ENCODE assay signal across 18 cellular contexts in genomic region chr22:23779731-23780130, GRCh38. TPM values are rescaled to one million over a fixed set of nuclear protein-coding genes. Genes with fewer than 3 reads are reported as not detected.
DNase-seq lines count a peak whose midpoint lies in the region; ATAC-seq, FAIRE-seq and TF ChIP-seq lines count a peak whose summit lies in the region.
"Had no signal": no experiment of that assay in that cellular context is flagged by ENCODE, and none has a peak within 500 bp of the region (broad histone marks: within the 10 kb centered on the region; RNA-seq: fewer than 3 reads in every experiment).

No MANE protein-coding gene starts in this region.

- H3K27ac Mint-ChIP-seq in type B pancreatic cell: peak overlapping the region; percentile 24
- H3K27ac Mint-ChIP-seq: CD8-positive, alpha-beta T cell had no signal

- no peak for TF ChIP-seq RAD21 in IMR-90 (IDR thresholded peaks at IDR 0.05; ENCODE audit: low read length)

- H3K4me3 Mint-ChIP-seq in type B pancreatic cell: no peak overlapping the region
- H3K4me3 Mint-ChIP-seq: CD8-positive, alpha-beta T cell had no signal

- no peak overlapping the region for H3K56ac ChIP-seq in IMR-90 (ENCODE audit: extremely low read depth, insufficient read depth, low read length)

- BruUV-seq in IMR-90 (replicated peaks; lab: Mats Ljungman, UMichigan): no TSS peak

- H3K9me3 Mint-ChIP-seq in type B pancreatic cell: no peaks in the 10 kb centered on the region
- H3K9me3 Mint-ChIP-seq: CD8-positive, alpha-beta T cell had no signal

- H4K8ac ChIP-seq in IMR-90 (ENCODE audit: low read depth in 2 of 2, low read length in 2 of 2) (no peak overlapping the region), neuronal stem cell (ENCODE audit: low read depth, low read length) (no peak overlapping the region)

- H2AFZ ChIP-seq in IMR-90 (replicated peaks; ENCODE audit: low read length, poor library complexity) (no peak overlapping the region), neuronal stem cell (ENCODE audit: low read length) (no peak overlapping the region)

- H3K9me3 ChIP-seq in IMR-90 (ENCODE audit: control insufficient read depth, insufficient read depth, low read length) (no peaks in the 10 kb centered on the region), neuronal stem cell (replicated peaks in 1 of 2; ENCODE audit: control insufficient read depth in 2 of 2, insufficient read depth in 1 of 2, low read depth in 1 of 2, low read length in 2 of 2) (no peaks in the 10 kb centered on the region)
- H3K9me3 ChIP-seq: BE2C, HAP-1 had no signal

- ATAC-seq in IMR-90 (ENCODE audit: low read depth) (no peak), HG02840 (IDR thresholded peaks at IDR 0.05; ENCODE audit: low FRiP score, unreplicated experiment) (no peak), HG03469 (IDR thresholded peaks at IDR 0.05; ENCODE audit: unreplicated experiment) (no peak)
- ATAC-seq: CD8-positive, alpha-beta T cell had no signal

- H3K18ac ChIP-seq in IMR-90 (ENCODE audit: low read depth, low read length): no peak overlapping the region
- no peak overlapping the region for H3K18ac ChIP-seq in neuronal stem cell (ENCODE audit: low read length)

- no peak overlapping the region for H4K5ac ChIP-seq in IMR-90 (ENCODE audit: low read depth, low read length)

- no peak overlapping the region for H3K27ac ChIP-seq in IMR-90 (ENCODE audit: insufficient read depth, low read length)
- no peak overlapping the region for H3K27ac ChIP-seq in neuronal stem cell (replicated peaks; ENCODE audit: low read length)
- H3K27ac ChIP-seq: C4-2B had no signal

- H2AK5ac ChIP-seq in IMR-90 (ENCODE audit: low read depth, low read length) (peak overlapping the region; percentile 56; the same call in 1 of the 2 replicates), neuronal stem cell (ENCODE audit: low read depth, low read length) (peak overlapping the region; percentile 92)

- H2BK120ac ChIP-seq in IMR-90 (ENCODE audit: low read depth, low read length) (no peak overlapping the region), neuronal stem cell (ENCODE audit: low read depth, low read length) (no peak overlapping the region)

- H2BK12ac ChIP-seq in neuronal stem cell (ENCODE audit: low read length): no peak overlapping the region

- H3K4me2 ChIP-seq in IMR-90 (ENCODE audit: low read depth, low read length) (no peak overlapping the region), neuronal stem cell (ENCODE audit: insufficient read depth, low read length, poor library complexity, severe bottlenecking) (no peak overlapping the region)

- FAIRE-seq in bronchial epithelial cell (lab: Jason Lieb, UNC): peak; percentile 43
- FAIRE-seq: A204.1, GM12892, GM19239 had no signal

- intact Hi-C loops in IMR-90 (cut with micrococcal nuclease): loop anchor here (10.0 kb wide), 1 partner anchor 175 kb away; no protein-coding TSS in a partner anchor

- POLR2A ChIA-PET in IMR-90 (lab: Charles Lee; ENCODE audit: unreplicated experiment): no interaction called here

- H2BK5ac ChIP-seq in IMR-90 (ENCODE audit: low read depth, low read length, poor library complexity, severe bottlenecking) (no peak overlapping the region), neuronal stem cell (ENCODE audit: low read length) (no peak overlapping the region)

- 80% methylated on average over 1 of the region's 5 CpGs; no CpG with 5 or more reads in 1 of the 2 experiments for WGBS in IMR-90 (ENCODE audit: extremely low coverage in 2 of 2, insufficient read length in 1 of 2), 2 experiments
- no CpG with 5 or more reads among the region's 5 CpGs for WGBS in neuronal stem cell (ENCODE audit: extremely low coverage in 2 of 2, insufficient read length in 2 of 2, insufficient replicate concordance in 1 of 2), 2 donors

- H3K4ac ChIP-seq in IMR-90 (ENCODE audit: low read depth, low read length) (no peak overlapping the region), neuronal stem cell (ENCODE audit: low read length) (no peak overlapping the region)

- CTCF ChIA-PET in IMR-90 (lab: Yijun Ruan, JAX): no interaction called here

- no peak overlapping the region for H2BK15ac ChIP-seq in IMR-90 (ENCODE audit: low read depth, low read length)
- no peak overlapping the region for H2BK15ac ChIP-seq in neuronal stem cell (ENCODE audit: low read length)

- H3K23ac ChIP-seq in IMR-90 (ENCODE audit: low read depth, low read length) (no peak overlapping the region), neuronal stem cell (ENCODE audit: low read depth, low read length, poor library complexity) (no peak overlapping the region)

- DNase-seq in IMR-90 (no peak), bronchial epithelial cell (ENCODE audit: low read depth) (no peak), neuronal stem cell (ENCODE audit: low spot score) (no peak), type B pancreatic cell (ENCODE audit: extremely low spot score, unreplicated experiment) (no peak), H4 (ENCODE audit: low spot score) (no peak)
- DNase-seq: BE2C; CD8-positive, alpha-beta T cell; COR-L47; DND-41; GDM1; GOT3 had no signal

- H3K4me3 ChIP-seq in IMR-90 (ENCODE audit: insufficient read depth, low read depth, low read length): no peak overlapping the region
- H3K4me3 ChIP-seq in bronchial epithelial cell (ENCODE audit: low read depth, low read length): no peak overlapping the region
- H3K4me3 ChIP-seq in neuronal stem cell (ENCODE audit: low read length in 2 of 2): no peak overlapping the region
- H3K4me3 ChIP-seq: HAP-1 had no signal

- H3K27me3 ChIP-seq in IMR-90 (ENCODE audit: control insufficient read depth, insufficient read depth, low read length) (no peaks in the 10 kb centered on the region), bronchial epithelial cell (ENCODE audit: control insufficient read depth, insufficient read depth, low read length) (no peaks in the 10 kb centered on the region), neuronal stem cell (ENCODE audit: control insufficient read depth in 3 of 3, insufficient read depth in 3 of 3, low read depth in 1 of 3, low read length in 3 of 3) (no peaks in the 10 kb centered on the region)
- H3K27me3 ChIP-seq: BE2C had no signal

- no peaks in the 10 kb centered on the region for H3K27me3 Mint-ChIP-seq in type B pancreatic cell

- TF ChIP-seq POLR2A in IMR-90 (IDR thresholded peaks at IDR 0.05; ENCODE audit: low read depth, low read length): no peak

- peak overlapping the region; percentile 51 for H2AK9ac ChIP-seq in IMR-90 (replicated peaks; ENCODE audit: low read depth, low read length, poor library complexity)

- H3K79me1 ChIP-seq in IMR-90 (ENCODE audit: low read depth in 1 of 2, low read length in 2 of 2) (no peaks in the 10 kb centered on the region), neuronal stem cell (ENCODE audit: low read depth, low read length) (peaks cover 1% of the 10 kb centered on the region)

- peaks cover 17% of the 10 kb centered on the region for H3K4me1 Mint-ChIP-seq in type B pancreatic cell (ENCODE audit: unreplicated experiment)

- dilution Hi-C loops in IMR-90 (cut with HindIII; ENCODE audit: low sequenced_read_pairs, unreplicated experiment): no loop called here

- H3K4me1 ChIP-seq in IMR-90 (ENCODE audit: control insufficient read depth, insufficient read depth, low read length): peaks cover 21% of the 10 kb centered on the region
- H3K4me1 ChIP-seq in neuronal stem cell (ENCODE audit: control insufficient read depth in 2 of 2, insufficient read depth in 1 of 2, low read depth in 1 of 2, low read length in 2 of 2): no peaks in the 10 kb centered on the region
- H3K4me1 ChIP-seq: HAP-1 had no signal

- no peaks in the 10 kb centered on the region for H4K20me1 ChIP-seq in IMR-90 (ENCODE audit: insufficient read depth, low read length)

- TF ChIP-seq CTCF in IMR-90 (conservative IDR thresholded peaks at IDR 0.05; ENCODE audit: low read depth, low read length): no peak
- TF ChIP-seq CTCF in bronchial epithelial cell (IDR thresholded peaks at IDR 0.05; ENCODE audit: insufficient read depth, low read length, severe bottlenecking): no peak
- no peak for TF ChIP-seq CTCF in type B pancreatic cell (conservative IDR thresholded peaks at IDR 0.05)

- in situ Hi-C loops in IMR-90 (cut with MboI; ENCODE audit: low sequenced_read_pairs): no loop called here

- peaks cover 14% of the 10 kb centered on the region for H3K9me1 ChIP-seq in IMR-90 (ENCODE audit: insufficient read depth, low read length)

- H4K91ac ChIP-seq in IMR-90 (ENCODE audit: insufficient read depth, low read depth, low read length) (no peak overlapping the region), neuronal stem cell (ENCODE audit: low read depth, low read length, poor library complexity) (no peak overlapping the region)

- no peaks in the 10 kb centered on the region for H3K36me3 Mint-ChIP-seq in type B pancreatic cell
- H3K36me3 Mint-ChIP-seq: CD8-positive, alpha-beta T cell had no signal

- H3K36me3 ChIP-seq in IMR-90 (ENCODE audit: control insufficient read depth, insufficient read depth, low read length) (no peaks in the 10 kb centered on the region), bronchial epithelial cell (ENCODE audit: control insufficient read depth, insufficient read depth, low read length) (no peaks in the 10 kb centered on the region), neuronal stem cell (replicated peaks in 1 of 2; ENCODE audit: control insufficient read depth in 2 of 2, insufficient read depth in 2 of 2, low read length in 2 of 2) (no peaks in the 10 kb centered on the region)
- H3K36me3 ChIP-seq: BE2C, HAP-1 had no signal

- H3K14ac ChIP-seq in IMR-90 (replicated peaks; ENCODE audit: low read depth, low read length): no peak overlapping the region
- no peak overlapping the region for H3K14ac ChIP-seq in neuronal stem cell (ENCODE audit: low read length)

- no peak overlapping the region for H2BK20ac ChIP-seq in IMR-90 (ENCODE audit: low read depth, low read length)

- H3K9ac ChIP-seq in IMR-90 (ENCODE audit: low read depth, low read length) (no peak overlapping the region), neuronal stem cell (ENCODE audit: low read depth, low read length, poor library complexity) (no peak overlapping the region)

RNA-seq across cellular contexts. Expression of gene SMARCB1, which starts 7.0 kb away (rescaled TPM):
- 97.5 and 110 TPM in 2 replicates for total RNA-seq in IMR-90 (2012; rRNA removed)
- 157 and 159 TPM in 2 replicates for polyA plus RNA-seq in IMR-90 (2012; rRNA removed)
- 143 and 158 TPM in 2 replicates for polyA plus RNA-seq in IMR-90 (2012; cell fraction: cytosol; rRNA removed)
- 79.7 and 79.9 TPM in 2 replicates for polyA plus RNA-seq in IMR-90 (2012; cell fraction: nucleus; rRNA removed; ENCODE audit: low replicate concordance)
- 19.5 and 21.5 TPM in 2 replicates for total RNA-seq in bronchial epithelial cell
- polyA plus RNA-seq in neuronal stem cell (2013, experiment 1 of 2): 118 TPM
- polyA plus RNA-seq in neuronal stem cell (2013, experiment 2 of 2): 112 TPM
- 99.5 and 159 TPM in 2 replicates for total RNA-seq in type B pancreatic cell (ENCODE audit: low replicate concordance)
- total RNA-seq in H4 (2014; rRNA removed; shearing (Covaris generic)): 50.9 and 61.2 TPM in 2 replicates

RNA-seq across cellular contexts. Expression of gene MMP11, which starts 7.1 kb away (rescaled TPM):
- total RNA-seq in IMR-90 (2012; rRNA removed): 1.4 and 2.2 TPM in 2 replicates
- polyA plus RNA-seq in IMR-90 (2012; rRNA removed): 5.9 and 6.0 TPM in 2 replicates
- polyA plus RNA-seq in IMR-90 (2012; cell fraction: cytosol; rRNA removed): 6.5 and 10.3 TPM in 2 replicates
- 5.3 and 10.6 TPM in 2 replicates for polyA plus RNA-seq in IMR-90 (2012; cell fraction: nucleus; rRNA removed; ENCODE audit: low replicate concordance)
- 0.38 and 0.53 TPM in 2 replicates for total RNA-seq in bronchial epithelial cell
- 6.5 TPM for polyA plus RNA-seq in neuronal stem cell (2013, experiment 1 of 2)
- polyA plus RNA-seq in neuronal stem cell (2013, experiment 2 of 2): 6.1 TPM
- total RNA-seq in type B pancreatic cell (ENCODE audit: low replicate concordance): 17.8 and 31.6 TPM in 2 replicates
- 0.35 and 1.4 TPM in 2 replicates for total RNA-seq in H4 (2014; rRNA removed; shearing (Covaris generic))

RNA-seq across cellular contexts. Expression of gene CHCHD10, which starts 12.0 kb away (rescaled TPM):
- total RNA-seq in IMR-90 (2012; rRNA removed): 1.4 and 2.2 TPM in 2 replicates
- 10.8 and 11.2 TPM in 2 replicates for polyA plus RNA-seq in IMR-90 (2012; rRNA removed)
- polyA plus RNA-seq in IMR-90 (2012; cell fraction: cytosol; rRNA removed): 3.3 and 4.8 TPM in 2 replicates
- polyA plus RNA-seq in IMR-90 (2012; cell fraction: nucleus; rRNA removed; ENCODE audit: low replicate concordance): 1.6 and 4.7 TPM in 2 replicates
- total RNA-seq in bronchial epithelial cell: 4.5 and 11.5 TPM in 2 replicates
- 84.6 TPM for polyA plus RNA-seq in neuronal stem cell (2013, experiment 1 of 2)
- polyA plus RNA-seq in neuronal stem cell (2013, experiment 2 of 2): 88.1 TPM
- total RNA-seq in type B pancreatic cell (ENCODE audit: low replicate concordance): 87.2 and 156 TPM in 2 replicates
- total RNA-seq in H4 (2014; rRNA removed; shearing (Covaris generic)): 0.72 and 14.9 TPM in 2 replicates

RNA-seq across cellular contexts. Expression of gene C22orf15, which starts 16.9 kb away (rescaled TPM):
- total RNA-seq in IMR-90 (2012; rRNA removed) (1.7 and 2.3 TPM in 2 replicates), bronchial epithelial cell (not detected in 2 replicates), type B pancreatic cell (ENCODE audit: low replicate concordance) (1.7 TPM in 1 of 2 replicates, not detected in the other)
- polyA plus RNA-seq in IMR-90 (2012; rRNA removed): 3.1 and 3.5 TPM in 2 replicates
- 4.2 and 4.6 TPM in 2 replicates for polyA plus RNA-seq in IMR-90 (2012; cell fraction: cytosol; rRNA removed)
- polyA plus RNA-seq in IMR-90 (2012; cell fraction: nucleus; rRNA removed; ENCODE audit: low replicate concordance): 7.1 and 11.0 TPM in 2 replicates
- polyA plus RNA-seq in neuronal stem cell (2013, experiment 1 of 2): 3.0 TPM
- polyA plus RNA-seq in neuronal stem cell (2013, experiment 2 of 2): 2.8 TPM
- total RNA-seq in H4 (2014; rRNA removed; shearing (Covaris generic)): not detected in 2 replicates

RNA-seq across cellular contexts. Expression of gene VPREB3, which starts 25.5 kb away (rescaled TPM):
- total RNA-seq in IMR-90 (2012; rRNA removed): not detected in 2 replicates
- polyA plus RNA-seq in IMR-90 (2012; rRNA removed): not detected in 2 replicates
- not detected in 2 replicates for polyA plus RNA-seq in IMR-90 (2012; cell fraction: cytosol; rRNA removed)
- not detected in 2 replicates for polyA plus RNA-seq in IMR-90 (2012; cell fraction: nucleus; rRNA removed; ENCODE audit: low replicate concordance)
- total RNA-seq in bronchial epithelial cell: not detected in 2 replicates
- 0.35 TPM for polyA plus RNA-seq in neuronal stem cell (2013, experiment 1 of 2)
- 0.42 TPM for polyA plus RNA-seq in neuronal stem cell (2013, experiment 2 of 2)
- 0.92 TPM in 1 of 2 replicates, not detected in the other for total RNA-seq in type B pancreatic cell (ENCODE audit: low replicate concordance)
- total RNA-seq in H4 (2014; rRNA removed; shearing (Covaris generic)): not detected in 2 replicates
